In the genomic region with DNA sequence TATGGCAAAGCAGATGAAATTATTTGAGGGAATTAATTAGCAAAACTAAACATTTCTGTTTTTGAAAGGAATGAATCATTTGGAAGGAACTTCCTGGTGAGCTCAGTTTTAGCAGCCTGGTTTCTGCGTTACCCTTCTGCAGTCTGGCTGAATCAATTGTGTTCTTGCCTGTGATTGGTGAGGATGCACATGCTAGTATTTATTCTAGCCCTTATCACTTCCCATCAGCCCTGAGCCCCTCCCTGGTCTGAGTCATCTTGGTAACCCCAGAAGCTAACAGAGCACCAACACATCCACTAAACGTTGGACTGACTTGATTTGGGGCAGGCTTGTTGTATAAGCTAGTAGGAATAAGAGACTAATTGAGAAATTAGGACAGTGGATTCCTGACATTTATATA, we compare ENCODE assay signal across 8 cellular contexts. TPM values are rescaled to one million over a fixed set of nuclear protein-coding genes. Genes with fewer than 3 reads are reported as not detected.
DNase-seq lines count a peak whose midpoint lies in the region; ATAC-seq and TF ChIP-seq lines count a peak whose summit lies in the region.

No MANE protein-coding gene starts in this region.

- intact Hi-C loops in tibial artery (cut with DNase I; ENCODE audit: low total_unique reads), result no loop called here

- TF ChIP-seq CTCF in brain microvascular endothelial cell (IDR thresholded peaks at IDR 0.05; ENCODE audit: low read depth, low read length, missing control alignments) (no peak), liver (IDR thresholded peaks at IDR 0.05; ENCODE audit: low read depth, low read length, missing input control) (no peak), tibial artery (IDR thresholded peaks at IDR 0.05) (no peak)

- H3K4me3 ChIP-seq in SJSA1 (no peak overlapping the region), brain microvascular endothelial cell (ENCODE audit: low read depth, low read length) (no peak overlapping the region), liver (ENCODE audit: low read depth in 1 of 3, low read length in 3 of 3) (no peak overlapping the region), tibial artery (no peak overlapping the region)

- DNase-seq in NCI-H748 (lab: John Stamatoyannopoulos, UW; ENCODE audit: unreplicated experiment) (peak; percentile 19), NCI-H748 treated with DMSO at 0.1 percent for 48 hours (lab: John Stamatoyannopoulos, UW) (no peak), SJSA1 (ENCODE audit: low read depth in 1 of 2, low spot score in 2 of 2) (peak; percentile 79 to 88), brain microvascular endothelial cell (peak; percentile 99), tibial artery (peak; percentile 64 to 74), NCI-H524 treated with DMSO at 0.1 percent for 48 hours (lab: John Stamatoyannopoulos, UW) (no peak)

- in situ Hi-C loops in brain microvascular endothelial cell (cut with HindIII; ENCODE audit: low pct_ligation_motif_present, low sequenced_read_pairs), result loop anchor here (25.0 kb wide), 1 partner anchor 118 kb away; no protein-coding TSS in a partner anchor

- peak overlapping the region in 1 of 2 donors; percentile 17 for H3K9ac ChIP-seq in liver (ENCODE audit: low read depth in 1 of 2, low read length in 2 of 2)

- peak in 1 of 2 donors; percentile 20 for TF ChIP-seq RAD21 in liver (IDR thresholded peaks at IDR 0.05)

- WGBS in liver, result 6% methylated on average over 2 of the region's 2 CpGs

- no peak for ATAC-seq in GM19351 (IDR thresholded peaks at IDR 0.05; ENCODE audit: unreplicated experiment)

- no peaks in the 10 kb centered on the region; the same call in 1 of the 2 replicates for H3K36me3 ChIP-seq in SJSA1
- no peaks in the 10 kb centered on the region for H3K36me3 ChIP-seq in brain microvascular endothelial cell (replicated peaks)
- H3K36me3 ChIP-seq in liver (ENCODE audit: control insufficient read depth in 4 of 4, insufficient read depth in 3 of 4, low read depth in 1 of 4, low read length in 3 of 4), result peaks cover 0 to 8% (median 2%) of the 10 kb centered on the region in 4 donors
- H3K36me3 ChIP-seq in tibial artery, result no peaks in the 10 kb centered on the region

- peaks cover 49% of the 10 kb centered on the region for H3K4me1 ChIP-seq in SJSA1 (replicated peaks)
- H3K4me1 ChIP-seq in liver (ENCODE audit: control insufficient read depth in 4 of 4, insufficient read depth in 4 of 4, low read length in 3 of 4), result peaks cover 10 to 56% (median 20%) of the 10 kb centered on the region in 4 donors
- H3K4me1 ChIP-seq in tibial artery, result peaks cover 0 to 64% (median 21%) of the 10 kb centered on the region in 4 donors

- no peaks in the 10 kb centered on the region for H3K27me3 ChIP-seq in SJSA1 (replicated peaks)
- H3K27me3 ChIP-seq in brain microvascular endothelial cell (replicated peaks), result no peaks in the 10 kb centered on the region
- no peaks in the 10 kb centered on the region for H3K27me3 ChIP-seq in liver (ENCODE audit: control insufficient read depth in 4 of 4, insufficient read depth in 4 of 4, low read length in 3 of 4)
- no peaks in the 10 kb centered on the region for H3K27me3 ChIP-seq in tibial artery

- H3K9me3 ChIP-seq in SJSA1 (replicated peaks) (no peaks in the 10 kb centered on the region), liver (ENCODE audit: control insufficient read depth in 4 of 4, low read length in 3 of 4) (no peaks in the 10 kb centered on the region), tibial artery (no peaks in the 10 kb centered on the region)

- H3K27ac ChIP-seq in SJSA1 (peak overlapping the region; percentile 63), brain microvascular endothelial cell (peak overlapping the region; percentile 77), liver (ENCODE audit: low read depth in 1 of 2, low read length in 2 of 2) (peak overlapping the region; percentile 78 to 83), tibial artery (peak overlapping the region; percentile 45 to 49)

TF ChIP-seq in liver, 16 proteins besides CTCF, POLR2A, EP300 and RAD21:
- TF ChIP-seq, protein P1, sequence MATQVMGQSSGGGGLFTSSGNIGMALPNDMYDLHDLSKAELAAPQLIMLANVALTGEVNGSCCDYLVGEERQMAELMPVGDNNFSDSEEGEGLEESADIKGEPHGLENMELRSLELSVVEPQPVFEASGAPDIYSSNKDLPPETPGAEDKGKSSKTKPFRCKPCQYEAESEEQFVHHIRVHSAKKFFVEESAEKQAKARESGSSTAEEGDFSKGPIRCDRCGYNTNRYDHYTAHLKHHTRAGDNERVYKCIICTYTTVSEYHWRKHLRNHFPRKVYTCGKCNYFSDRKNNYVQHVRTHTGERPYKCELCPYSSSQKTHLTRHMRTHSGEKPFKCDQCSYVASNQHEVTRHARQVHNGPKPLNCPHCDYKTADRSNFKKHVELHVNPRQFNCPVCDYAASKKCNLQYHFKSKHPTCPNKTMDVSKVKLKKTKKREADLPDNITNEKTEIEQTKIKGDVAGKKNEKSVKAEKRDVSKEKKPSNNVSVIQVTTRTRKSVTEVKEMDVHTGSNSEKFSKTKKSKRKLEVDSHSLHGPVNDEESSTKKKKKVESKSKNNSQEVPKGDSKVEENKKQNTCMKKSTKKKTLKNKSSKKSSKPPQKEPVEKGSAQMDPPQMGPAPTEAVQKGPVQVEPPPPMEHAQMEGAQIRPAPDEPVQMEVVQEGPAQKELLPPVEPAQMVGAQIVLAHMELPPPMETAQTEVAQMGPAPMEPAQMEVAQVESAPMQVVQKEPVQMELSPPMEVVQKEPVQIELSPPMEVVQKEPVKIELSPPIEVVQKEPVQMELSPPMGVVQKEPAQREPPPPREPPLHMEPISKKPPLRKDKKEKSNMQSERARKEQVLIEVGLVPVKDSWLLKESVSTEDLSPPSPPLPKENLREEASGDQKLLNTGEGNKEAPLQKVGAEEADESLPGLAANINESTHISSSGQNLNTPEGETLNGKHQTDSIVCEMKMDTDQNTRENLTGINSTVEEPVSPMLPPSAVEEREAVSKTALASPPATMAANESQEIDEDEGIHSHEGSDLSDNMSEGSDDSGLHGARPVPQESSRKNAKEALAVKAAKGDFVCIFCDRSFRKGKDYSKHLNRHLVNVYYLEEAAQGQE (IDR thresholded peaks at IDR 0.05), result peak; percentile 66
- TF ChIP-seq HNF4A (conservative IDR thresholded peaks at IDR 0.05) (peak in 1 of 2 donors; percentile 60), RXRA (IDR thresholded peaks at IDR 0.05) (peak in 1 of 2 donors; percentile 79), EGR1 (IDR thresholded peaks at IDR 0.05; ENCODE audit: low read depth in 2 of 2) (no peak), YY1 (IDR thresholded peaks at IDR 0.05) (peak; percentile 37), FOXA1 (IDR thresholded peaks at IDR 0.05) (peak; percentile 42), HNF4G (IDR thresholded peaks at IDR 0.05) (no peak), TAF1 (conservative IDR thresholded peaks at IDR 0.05) (peak; percentile 16), SP1 (IDR thresholded peaks at IDR 0.05) (peak; percentile 47), GABPA (IDR thresholded peaks at IDR 0.05 in 1 of 2, conservative IDR thresholded peaks at IDR 0.05 in 1 of 2) (no peak), NR2F2 (IDR thresholded peaks at IDR 0.05) (no peak), FOXA2 (IDR thresholded peaks at IDR 0.05) (peak; percentile 84), JUND (IDR thresholded peaks at IDR 0.05) (peak; percentile 93 to 99)
- TF ChIP-seq, protein P2, sequence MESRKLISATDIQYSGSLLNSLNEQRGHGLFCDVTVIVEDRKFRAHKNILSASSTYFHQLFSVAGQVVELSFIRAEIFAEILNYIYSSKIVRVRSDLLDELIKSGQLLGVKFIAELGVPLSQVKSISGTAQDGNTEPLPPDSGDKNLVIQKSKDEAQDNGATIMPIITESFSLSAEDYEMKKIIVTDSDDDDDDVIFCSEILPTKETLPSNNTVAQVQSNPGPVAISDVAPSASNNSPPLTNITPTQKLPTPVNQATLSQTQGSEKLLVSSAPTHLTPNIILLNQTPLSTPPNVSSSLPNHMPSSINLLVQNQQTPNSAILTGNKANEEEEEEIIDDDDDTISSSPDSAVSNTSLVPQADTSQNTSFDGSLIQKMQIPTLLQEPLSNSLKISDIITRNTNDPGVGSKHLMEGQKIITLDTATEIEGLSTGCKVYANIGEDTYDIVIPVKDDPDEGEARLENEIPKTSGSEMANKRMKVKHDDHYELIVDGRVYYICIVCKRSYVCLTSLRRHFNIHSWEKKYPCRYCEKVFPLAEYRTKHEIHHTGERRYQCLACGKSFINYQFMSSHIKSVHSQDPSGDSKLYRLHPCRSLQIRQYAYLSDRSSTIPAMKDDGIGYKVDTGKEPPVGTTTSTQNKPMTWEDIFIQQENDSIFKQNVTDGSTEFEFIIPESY (IDR thresholded peaks at IDR 0.05), result peak; percentile 37
- TF ChIP-seq, protein P3, sequence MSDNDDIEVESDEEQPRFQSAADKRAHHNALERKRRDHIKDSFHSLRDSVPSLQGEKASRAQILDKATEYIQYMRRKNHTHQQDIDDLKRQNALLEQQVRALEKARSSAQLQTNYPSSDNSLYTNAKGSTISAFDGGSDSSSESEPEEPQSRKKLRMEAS (IDR thresholded peaks at IDR 0.05), result peak; percentile 89
- TF ChIP-seq, protein P4, sequence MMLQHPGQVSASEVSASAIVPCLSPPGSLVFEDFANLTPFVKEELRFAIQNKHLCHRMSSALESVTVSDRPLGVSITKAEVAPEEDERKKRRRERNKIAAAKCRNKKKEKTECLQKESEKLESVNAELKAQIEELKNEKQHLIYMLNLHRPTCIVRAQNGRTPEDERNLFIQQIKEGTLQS (IDR thresholded peaks at IDR 0.05), result peak; percentile 81
TF ChIP-seq in liver: peak in this region for 12.

RNA-seq across cellular contexts. Expression of a gene that starts 6.6 kb away (rescaled TPM):
- 15.0 and 25.8 TPM in 2 replicates for total RNA-seq in SJSA1 (2014; rRNA removed; shearing (Covaris generic))
- total RNA-seq in liver, result 10 to 100 TPM; 40.9 to 74.0 TPM
- polyA plus RNA-seq in liver, result 10 to 100 TPM; 23.2 to 24.3 TPM

Comparison
In these comparisons a context has a peak if more than half of its experiments do, and no peak if none do; other contexts are left out.
1. DNase-seq: peak in NCI-H748 (single experiment), SJSA1 (2 of 2), brain microvascular endothelial cell (single experiment) and tibial artery (2 of 2); none in NCI-H748 treated with DMSO at 0.1 percent for 48 hours (single experiment) and NCI-H524 treated with DMSO at 0.1 percent for 48 hours (single experiment).
2. Peak in every context shown above with its lines, with median percentiles within 50 percentile points of each other: H3K27ac ChIP-seq.